1 cellular context compared by ENCODE assay signal in genomic region chr9:95504053-95504963, GRCh38.
TF ChIP-seq lines count a peak whose summit lies in the region.

No MANE protein-coding gene starts in this region.

TF ChIP-seq in HEK293, 187 proteins besides CTCF, POLR2A, EP300 and RAD21 (continued from another document):
- TF ChIP-seq PRDM4 (tag by site-specific recombination; IDR thresholded peaks at IDR 0.05) (peak; percentile 97), ZNF155 (tag by site-specific recombination; IDR thresholded peaks at IDR 0.05) (no peak), ZBTB11 (tag by site-specific recombination; conservative IDR thresholded peaks at IDR 0.05; ENCODE audit: low read depth) (no peak), ZNF24 (tag by site-specific recombination; IDR thresholded peaks at IDR 0.05) (no peak), GLI4 (tag by site-specific recombination; IDR thresholded peaks at IDR 0.05) (no peak), BCL6B (tag by site-specific recombination; IDR thresholded peaks at IDR 0.05) (no peak), ZNF830 (tag by site-specific recombination; IDR thresholded peaks at IDR 0.05; ENCODE audit: low read depth) (no peak), ZNF112 (tag by site-specific recombination; IDR thresholded peaks at IDR 0.05) (no peak), WT1 (tag by site-specific recombination; IDR thresholded peaks at IDR 0.05) (peak; percentile 84), ZNF585B (tag by site-specific recombination; IDR thresholded peaks at IDR 0.05) (peak; percentile 70), ZNF561 (tag by site-specific recombination; IDR thresholded peaks at IDR 0.05; ENCODE audit: borderline replicate concordance) (no peak), KLF17 (tag by site-specific recombination; IDR thresholded peaks at IDR 0.05) (0 out of 2 replicates have a peak, but pooled peaks have one; percentile 32), ZNF654 (tag by site-specific recombination; IDR thresholded peaks at IDR 0.05; ENCODE audit: low read depth) (no peak), BCL11A (tag by site-specific recombination; IDR thresholded peaks at IDR 0.05; ENCODE audit: low read depth) (no peak), ZNF423 (tag by site-specific recombination; IDR thresholded peaks at IDR 0.05) (no peak), ZNF558 (tag by site-specific recombination; IDR thresholded peaks at IDR 0.05) (no peak)
